Comparison of ENCODE assay signal across 1 cellular context in genomic region chr14:105351920-105352871, GRCh38.
TF ChIP-seq lines count a peak whose summit lies in the region.

No MANE protein-coding gene starts in this region.

TF ChIP-seq in HEK293, 187 proteins besides CTCF, POLR2A, EP300 and RAD21 (continued from another document and continues in another):
- TF ChIP-seq, protein P1, sequence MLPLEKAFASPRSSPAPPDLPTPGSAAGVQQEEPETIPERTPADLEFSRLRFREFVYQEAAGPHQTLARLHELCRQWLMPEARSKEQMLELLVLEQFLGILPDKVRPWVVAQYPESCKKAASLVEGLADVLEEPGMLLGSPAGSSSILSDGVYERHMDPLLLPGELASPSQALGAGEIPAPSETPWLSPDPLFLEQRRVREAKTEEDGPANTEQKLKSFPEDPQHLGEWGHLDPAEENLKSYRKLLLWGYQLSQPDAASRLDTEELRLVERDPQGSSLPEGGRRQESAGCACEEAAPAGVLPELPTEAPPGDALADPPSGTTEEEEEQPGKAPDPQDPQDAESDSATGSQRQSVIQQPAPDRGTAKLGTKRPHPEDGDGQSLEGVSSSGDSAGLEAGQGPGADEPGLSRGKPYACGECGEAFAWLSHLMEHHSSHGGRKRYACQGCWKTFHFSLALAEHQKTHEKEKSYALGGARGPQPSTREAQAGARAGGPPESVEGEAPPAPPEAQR (tag by site-specific recombination; IDR thresholded peaks at IDR 0.05), result no peak
- TF ChIP-seq ZNF624 (tag by site-specific recombination; IDR thresholded peaks at IDR 0.05), result no peak
- TF ChIP-seq ZNF785 (tag by site-specific recombination; IDR thresholded peaks at IDR 0.05), result no peak
- TF ChIP-seq ZNF324 (tag by site-specific recombination; IDR thresholded peaks at IDR 0.05), result 0 out of 2 replicates have a peak, but pooled peaks have one; percentile 44
- TF ChIP-seq, protein P2, sequence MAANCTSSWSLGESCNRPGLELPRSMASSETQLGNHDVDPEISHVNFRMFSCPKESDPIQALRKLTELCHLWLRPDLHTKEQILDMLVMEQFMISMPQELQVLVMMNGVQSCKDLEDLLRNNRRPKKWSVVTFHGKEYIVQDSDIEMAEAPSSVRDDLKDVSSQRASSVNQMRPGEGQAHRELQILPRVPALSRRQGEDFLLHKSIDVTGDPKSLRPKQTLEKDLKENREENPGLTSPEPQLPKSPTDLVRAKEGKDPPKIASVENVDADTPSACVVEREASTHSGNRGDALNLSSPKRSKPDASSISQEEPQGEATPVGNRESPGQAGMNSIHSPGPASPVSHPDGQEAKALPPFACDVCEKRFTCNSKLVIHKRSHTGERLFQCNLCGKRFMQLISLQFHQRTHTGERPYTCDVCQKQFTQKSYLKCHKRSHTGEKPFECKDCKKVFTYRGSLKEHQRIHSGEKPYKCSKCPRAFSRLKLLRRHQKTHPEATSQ (tag by site-specific recombination; IDR thresholded peaks at IDR 0.05), result no peak
- 0 out of 2 replicates have a peak, but pooled peaks have one; percentile 48 for TF ChIP-seq ZNF391 (tag by site-specific recombination; IDR thresholded peaks at IDR 0.05; ENCODE audit: borderline replicate concordance, low read depth)
- TF ChIP-seq ZNF274 (IDR thresholded peaks at IDR 0.05; ENCODE audit: low read length), result no peak
- no peak for TF ChIP-seq ZNF274 (tag by site-specific recombination; IDR thresholded peaks at IDR 0.05; ENCODE audit: borderline replicate concordance)
- TF ChIP-seq YY1 (tag by site-specific recombination; IDR thresholded peaks at IDR 0.05), result no peak
- TF ChIP-seq ZNF24 (tag by site-specific recombination; IDR thresholded peaks at IDR 0.05), result no peak
- TF ChIP-seq MYNN (tag by site-specific recombination; IDR thresholded peaks at IDR 0.05; ENCODE audit: borderline replicate concordance), result no peak
- TF ChIP-seq KLF9 (tag by site-specific recombination; IDR thresholded peaks at IDR 0.05; ENCODE audit: low read depth), result no peak
- no peak for TF ChIP-seq ZNF521 (tag by site-specific recombination; IDR thresholded peaks at IDR 0.05)
- TF ChIP-seq GLI2 (tag by site-specific recombination; IDR thresholded peaks at IDR 0.05; ENCODE audit: borderline replicate concordance, low read depth), result no peak
- no peak for TF ChIP-seq ZNF548 (tag by site-specific recombination; IDR thresholded peaks at IDR 0.05)
- TF ChIP-seq ZBTB7A (tag by site-specific recombination; IDR thresholded peaks at IDR 0.05; ENCODE audit: low read depth), result no peak
- TF ChIP-seq ZNF146 (tag by site-specific recombination; IDR thresholded peaks at IDR 0.05), result no peak
- 0 out of 2 replicates have a peak, but pooled peaks have one; percentile 20 for TF ChIP-seq ZBTB17 (tag by site-specific recombination; IDR thresholded peaks at IDR 0.05)
- no peak for TF ChIP-seq HOXA7 (CRISPR knock-in tag; IDR thresholded peaks at IDR 0.05; ENCODE audit: borderline replicate concordance)
- TF ChIP-seq ZBTB48 (tag by site-specific recombination; IDR thresholded peaks at IDR 0.05), result peak; percentile 14; the same call in 1 of the 2 replicates
- TF ChIP-seq REPIN1 (tag by site-specific recombination; IDR thresholded peaks at IDR 0.05; ENCODE audit: low read depth), result no peak
- no peak for TF ChIP-seq ZNF76 (tag by site-specific recombination; IDR thresholded peaks at IDR 0.05; ENCODE audit: borderline replicate concordance, low read depth)
- TF ChIP-seq ZNF302 (tag by site-specific recombination; IDR thresholded peaks at IDR 0.05; ENCODE audit: low read depth), result no peak
- peak; percentile 52; the same call in 1 of the 2 replicates for TF ChIP-seq ZNF423 (tag by site-specific recombination; IDR thresholded peaks at IDR 0.05)
- TF ChIP-seq ZNF157 (tag by site-specific recombination; IDR thresholded peaks at IDR 0.05), result no peak
- TF ChIP-seq ZNF776 (tag by site-specific recombination; IDR thresholded peaks at IDR 0.05; ENCODE audit: borderline replicate concordance), result no peak
- TF ChIP-seq ZNF26 (tag by site-specific recombination; IDR thresholded peaks at IDR 0.05), result no peak
- TF ChIP-seq, protein P3, sequence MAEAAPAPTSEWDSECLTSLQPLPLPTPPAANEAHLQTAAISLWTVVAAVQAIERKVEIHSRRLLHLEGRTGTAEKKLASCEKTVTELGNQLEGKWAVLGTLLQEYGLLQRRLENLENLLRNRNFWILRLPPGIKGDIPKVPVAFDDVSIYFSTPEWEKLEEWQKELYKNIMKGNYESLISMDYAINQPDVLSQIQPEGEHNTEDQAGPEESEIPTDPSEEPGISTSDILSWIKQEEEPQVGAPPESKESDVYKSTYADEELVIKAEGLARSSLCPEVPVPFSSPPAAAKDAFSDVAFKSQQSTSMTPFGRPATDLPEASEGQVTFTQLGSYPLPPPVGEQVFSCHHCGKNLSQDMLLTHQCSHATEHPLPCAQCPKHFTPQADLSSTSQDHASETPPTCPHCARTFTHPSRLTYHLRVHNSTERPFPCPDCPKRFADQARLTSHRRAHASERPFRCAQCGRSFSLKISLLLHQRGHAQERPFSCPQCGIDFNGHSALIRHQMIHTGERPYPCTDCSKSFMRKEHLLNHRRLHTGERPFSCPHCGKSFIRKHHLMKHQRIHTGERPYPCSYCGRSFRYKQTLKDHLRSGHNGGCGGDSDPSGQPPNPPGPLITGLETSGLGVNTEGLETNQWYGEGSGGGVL (tag by site-specific recombination; IDR thresholded peaks at IDR 0.05), result no peak
- TF ChIP-seq, protein P4, sequence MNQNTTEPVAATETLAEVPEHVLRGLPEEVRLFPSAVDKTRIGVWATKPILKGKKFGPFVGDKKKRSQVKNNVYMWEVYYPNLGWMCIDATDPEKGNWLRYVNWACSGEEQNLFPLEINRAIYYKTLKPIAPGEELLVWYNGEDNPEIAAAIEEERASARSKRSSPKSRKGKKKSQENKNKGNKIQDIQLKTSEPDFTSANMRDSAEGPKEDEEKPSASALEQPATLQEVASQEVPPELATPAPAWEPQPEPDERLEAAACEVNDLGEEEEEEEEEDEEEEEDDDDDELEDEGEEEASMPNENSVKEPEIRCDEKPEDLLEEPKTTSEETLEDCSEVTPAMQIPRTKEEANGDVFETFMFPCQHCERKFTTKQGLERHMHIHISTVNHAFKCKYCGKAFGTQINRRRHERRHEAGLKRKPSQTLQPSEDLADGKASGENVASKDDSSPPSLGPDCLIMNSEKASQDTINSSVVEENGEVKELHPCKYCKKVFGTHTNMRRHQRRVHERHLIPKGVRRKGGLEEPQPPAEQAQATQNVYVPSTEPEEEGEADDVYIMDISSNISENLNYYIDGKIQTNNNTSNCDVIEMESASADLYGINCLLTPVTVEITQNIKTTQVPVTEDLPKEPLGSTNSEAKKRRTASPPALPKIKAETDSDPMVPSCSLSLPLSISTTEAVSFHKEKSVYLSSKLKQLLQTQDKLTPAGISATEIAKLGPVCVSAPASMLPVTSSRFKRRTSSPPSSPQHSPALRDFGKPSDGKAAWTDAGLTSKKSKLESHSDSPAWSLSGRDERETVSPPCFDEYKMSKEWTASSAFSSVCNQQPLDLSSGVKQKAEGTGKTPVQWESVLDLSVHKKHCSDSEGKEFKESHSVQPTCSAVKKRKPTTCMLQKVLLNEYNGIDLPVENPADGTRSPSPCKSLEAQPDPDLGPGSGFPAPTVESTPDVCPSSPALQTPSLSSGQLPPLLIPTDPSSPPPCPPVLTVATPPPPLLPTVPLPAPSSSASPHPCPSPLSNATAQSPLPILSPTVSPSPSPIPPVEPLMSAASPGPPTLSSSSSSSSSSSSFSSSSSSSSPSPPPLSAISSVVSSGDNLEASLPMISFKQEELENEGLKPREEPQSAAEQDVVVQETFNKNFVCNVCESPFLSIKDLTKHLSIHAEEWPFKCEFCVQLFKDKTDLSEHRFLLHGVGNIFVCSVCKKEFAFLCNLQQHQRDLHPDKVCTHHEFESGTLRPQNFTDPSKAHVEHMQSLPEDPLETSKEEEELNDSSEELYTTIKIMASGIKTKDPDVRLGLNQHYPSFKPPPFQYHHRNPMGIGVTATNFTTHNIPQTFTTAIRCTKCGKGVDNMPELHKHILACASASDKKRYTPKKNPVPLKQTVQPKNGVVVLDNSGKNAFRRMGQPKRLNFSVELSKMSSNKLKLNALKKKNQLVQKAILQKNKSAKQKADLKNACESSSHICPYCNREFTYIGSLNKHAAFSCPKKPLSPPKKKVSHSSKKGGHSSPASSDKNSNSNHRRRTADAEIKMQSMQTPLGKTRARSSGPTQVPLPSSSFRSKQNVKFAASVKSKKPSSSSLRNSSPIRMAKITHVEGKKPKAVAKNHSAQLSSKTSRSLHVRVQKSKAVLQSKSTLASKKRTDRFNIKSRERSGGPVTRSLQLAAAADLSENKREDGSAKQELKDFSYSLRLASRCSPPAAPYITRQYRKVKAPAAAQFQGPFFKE (tag by site-specific recombination; IDR thresholded peaks at IDR 0.05; ENCODE audit: borderline replicate concordance), result no peak
- TF ChIP-seq ZNF335 (tag by site-specific recombination; conservative IDR thresholded peaks at IDR 0.05), result no peak
- no peak for TF ChIP-seq KLF16 (tag by site-specific recombination; IDR thresholded peaks at IDR 0.05)
- TF ChIP-seq RBAK (tag by site-specific recombination; IDR thresholded peaks at IDR 0.05), result no peak
- no peak for TF ChIP-seq ZNF473 (tag by site-specific recombination; IDR thresholded peaks at IDR 0.05)
- peak; percentile 99 for TF ChIP-seq GLIS1 (tag by site-specific recombination; IDR thresholded peaks at IDR 0.05)
- no peak for TF ChIP-seq ZNF561 (tag by site-specific recombination; IDR thresholded peaks at IDR 0.05; ENCODE audit: borderline replicate concordance)
- TF ChIP-seq ZNF654 (tag by site-specific recombination; IDR thresholded peaks at IDR 0.05; ENCODE audit: low read depth), result peak; percentile 94
- TF ChIP-seq ZNF623 (tag by site-specific recombination; IDR thresholded peaks at IDR 0.05), result no peak
- TF ChIP-seq ZSCAN16 (tag by site-specific recombination; IDR thresholded peaks at IDR 0.05), result no peak
- no peak for TF ChIP-seq ZNF426 (tag by site-specific recombination; IDR thresholded peaks at IDR 0.05)
- peak; percentile 65; the same call in 1 of the 2 replicates for TF ChIP-seq GLIS2 (tag by site-specific recombination; IDR thresholded peaks at IDR 0.05)
- no peak for TF ChIP-seq ZBTB1 (tag by site-specific recombination; IDR thresholded peaks at IDR 0.05)
- no peak for TF ChIP-seq ZNF514 (tag by site-specific recombination; IDR thresholded peaks at IDR 0.05)
- no peak for TF ChIP-seq ZNF184 (tag by site-specific recombination; IDR thresholded peaks at IDR 0.05)
- TF ChIP-seq HOXD13 (CRISPR knock-in tag; IDR thresholded peaks at IDR 0.05; ENCODE audit: borderline replicate concordance), result no peak
- no peak for TF ChIP-seq ZFP37 (tag by site-specific recombination; IDR thresholded peaks at IDR 0.05)
- TF ChIP-seq ZNF549 (tag by site-specific recombination; IDR thresholded peaks at IDR 0.05), result no peak
- TF ChIP-seq ZNF16 (tag by site-specific recombination; IDR thresholded peaks at IDR 0.05; ENCODE audit: low read depth), result no peak
- no peak for TF ChIP-seq KLF1 (tag by site-specific recombination; IDR thresholded peaks at IDR 0.05)
- no peak for TF ChIP-seq ZNF585B (tag by site-specific recombination; IDR thresholded peaks at IDR 0.05)
- no peak for TF ChIP-seq PBX3 (CRISPR knock-in tag; IDR thresholded peaks at IDR 0.05)
- peak; percentile 46; the same call in 1 of the 2 replicates for TF ChIP-seq KLF10 (tag by site-specific recombination; IDR thresholded peaks at IDR 0.05)
- peak; percentile 54 for TF ChIP-seq ZBTB44 (tag by site-specific recombination; IDR thresholded peaks at IDR 0.05)
- TF ChIP-seq ZNF140 (tag by site-specific recombination; IDR thresholded peaks at IDR 0.05), result no peak
- no peak for TF ChIP-seq KLF7 (tag by site-specific recombination; IDR thresholded peaks at IDR 0.05; ENCODE audit: borderline replicate concordance)
- peak; percentile 54; the same call in 1 of the 2 replicates for TF ChIP-seq PATZ1 (tag by site-specific recombination; IDR thresholded peaks at IDR 0.05)
